16 cellular contexts compared by ENCODE assay signal in the genomic region with DNA sequence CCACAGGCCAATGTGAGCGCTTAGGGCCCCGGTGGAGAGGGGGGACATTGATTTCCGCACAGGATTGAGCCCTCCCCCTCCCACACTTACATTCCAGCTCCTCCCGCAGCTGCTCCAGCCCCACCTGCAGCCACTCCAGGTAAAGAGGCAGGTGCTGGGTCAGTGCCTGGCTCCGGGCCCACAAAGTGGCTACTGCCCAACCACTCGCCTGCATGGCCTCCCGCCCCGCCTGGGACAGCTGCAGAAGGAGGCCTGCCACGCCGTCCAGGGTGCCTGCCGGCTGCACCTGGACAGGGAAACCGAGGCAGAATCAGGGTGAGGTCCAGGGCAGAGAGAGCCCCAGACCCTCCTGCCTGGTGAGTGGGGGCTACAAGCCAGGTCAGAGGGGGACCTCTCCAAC. TPM values are rescaled to one million over a fixed set of nuclear protein-coding genes. Genes with fewer than 3 reads are reported as not detected.
DNase-seq lines count a peak whose midpoint lies in the region; ATAC-seq and TF ChIP-seq lines count a peak whose summit lies in the region.
"Had no signal": no experiment of that assay in that cellular context is flagged by ENCODE, and none has a peak within 500 bp of the region (broad histone marks: within the 10 kb centered on the region; RNA-seq: fewer than 3 reads in every experiment).

No MANE protein-coding gene starts in this region.

- no peak for TF ChIP-seq EP300 in transverse colon (IDR thresholded peaks at IDR 0.05; ENCODE audit: low read depth)

- no peaks in the 10 kb centered on the region for H3K79me2 ChIP-seq in hepatocyte

- H3K4me1 Mint-ChIP-seq in naive thymus-derived CD4-positive, alpha-beta T cell = peaks cover 0 to 14% (median under 1%) of the 10 kb centered on the region in 7 donors
- H3K4me1 Mint-ChIP-seq in stimulated activated naive B cell treated with anti-CD40 and anti-IgM and Interleukin-4, amounts not matched to agents 10 μg/mL and 1 μg/mL and 100 μg/mL, for 72 hours = peaks cover 15 to 16% of the 10 kb centered on the region in 2 donors

- intact Hi-C loops in Right ventricle myocardium inferior (cut with DNase I) (no loop called here), left ventricle myocardium inferior (cut with micrococcal nuclease) (no loop called here), transverse colon (cut with DNase I; ENCODE audit: low total_unique reads) (loop anchor here (10.0 kb wide), 1 partner anchor 573 kb away; the partner anchor contains the start of gene TNFRSF17)
- intact Hi-C loops in naive thymus-derived CD4-positive, alpha-beta T cell (cut with micrococcal nuclease) = no loop called here

- H3K4me1 ChIP-seq in left ventricle myocardium inferior (peaks cover 10% of the 10 kb centered on the region), hepatocyte (ENCODE audit: insufficient read depth) (peaks cover 11% of the 10 kb centered on the region), transverse colon (no peaks in the 10 kb centered on the region)
- H3K4me1 ChIP-seq in naive thymus-derived CD4-positive, alpha-beta T cell (ENCODE audit: control insufficient read depth in 2 of 2, insufficient read depth in 2 of 2, low read length in 2 of 2) = peaks cover 0 to 3% of the 10 kb centered on the region in 2 donors

- WGBS in hepatocyte (ENCODE audit: low lambda C conversion rate, missing lambda C conversion rate) = 70% methylated on average over 12 of the region's 12 CpGs
- 53% methylated on average over 12 of the region's 12 CpGs; no CpG with 5 or more reads in 1 of the 2 donors for WGBS in transverse colon (ENCODE audit: low coverage in 1 of 2), 2 donors

- DNase-seq in Right ventricle myocardium inferior (ENCODE audit: missing footprints) (peak; percentile 23), left ventricle myocardium inferior (no peak), NCI-H2196 (lab: John Stamatoyannopoulos, UW; ENCODE audit: unreplicated experiment) (peak; percentile 88), hepatocyte (ENCODE audit: low spot score) (peak; percentile 18), transverse colon (peak; percentile 32)
- no peak for DNase-seq in activated CD4-positive, alpha-beta T cell treated with anti-CD3 and anti-CD28 coated beads for 48 hours
- no peak for DNase-seq in naive thymus-derived CD4-positive, alpha-beta T cell
- DNase-seq in stimulated activated naive B cell treated with anti-CD40 and anti-IgM and Interleukin-4, amounts not matched to agents 10 μg/mL and 1 μg/mL and 100 μg/mL, for 72 hours = no peak
- DNase-seq: activated CD4-positive, alpha-beta T cell treated with anti-CD3 and anti-CD28 coated beads, Interleukin-2, amount 50 U/mL, for 48 hours; activated naive CD4-positive, alpha-beta T cell treated with anti-CD3 and anti-CD28 coated beads for 36 hours; caudate nucleus; head of caudate nucleus; mammary epithelial cell had no signal

- H3K4me2 ChIP-seq in hepatocyte = no peak overlapping the region
- H3K4me2 ChIP-seq: A549 had no signal

- no peaks in the 10 kb centered on the region for H3K27me3 Mint-ChIP-seq in naive thymus-derived CD4-positive, alpha-beta T cell
- peaks cover 10 to 11% of the 10 kb centered on the region in 2 donors for H3K27me3 Mint-ChIP-seq in stimulated activated naive B cell treated with anti-CD40 and anti-IgM and Interleukin-4, amounts not matched to agents 10 μg/mL and 1 μg/mL and 100 μg/mL, for 72 hours

- H2AFZ ChIP-seq in hepatocyte = no peak overlapping the region

- TF ChIP-seq POLR2A in transverse colon (IDR thresholded peaks at IDR 0.05) = no peak

- H3K4me3 ChIP-seq in left ventricle myocardium inferior (no peak overlapping the region), hepatocyte (no peak overlapping the region), transverse colon (no peak overlapping the region)
- no peak overlapping the region for H3K4me3 ChIP-seq in naive thymus-derived CD4-positive, alpha-beta T cell (ENCODE audit: low read length)
- H3K4me3 ChIP-seq: A549, vagina had no signal

- H3K9me3 ChIP-seq in left ventricle myocardium inferior (replicated peaks) = no peaks in the 10 kb centered on the region
- H3K9me3 ChIP-seq in hepatocyte (ENCODE audit: low read depth) = no peaks in the 10 kb centered on the region
- no peaks in the 10 kb centered on the region for H3K9me3 ChIP-seq in transverse colon
- no peaks in the 10 kb centered on the region for H3K9me3 ChIP-seq in naive thymus-derived CD4-positive, alpha-beta T cell (ENCODE audit: control insufficient read depth in 2 of 3, low read length in 3 of 3)
- H3K9me3 ChIP-seq: A549, vagina had no signal

- H3K27me3 ChIP-seq in left ventricle myocardium inferior (ENCODE audit: low read depth) (peaks cover 9% of the 10 kb centered on the region), hepatocyte (no peaks in the 10 kb centered on the region), transverse colon (peaks cover 3% of the 10 kb centered on the region)
- H3K27me3 ChIP-seq in naive thymus-derived CD4-positive, alpha-beta T cell (ENCODE audit: control insufficient read depth in 2 of 2, insufficient read depth in 2 of 2, low read length in 2 of 2) = no peaks in the 10 kb centered on the region
- H3K27me3 ChIP-seq: vagina had no signal

- no peak overlapping the region for H3K27ac ChIP-seq in left ventricle myocardium inferior (replicated peaks)
- H3K27ac ChIP-seq in hepatocyte = no peak overlapping the region
- H3K27ac ChIP-seq in transverse colon = no peak overlapping the region
- H3K27ac ChIP-seq in naive thymus-derived CD4-positive, alpha-beta T cell (ENCODE audit: low read depth, low read length) = no peak overlapping the region
- H3K27ac ChIP-seq: A549, vagina had no signal

- H3K4me3 Mint-ChIP-seq in naive thymus-derived CD4-positive, alpha-beta T cell = no peak overlapping the region
- H3K4me3 Mint-ChIP-seq in stimulated activated naive B cell treated with anti-CD40 and anti-IgM and Interleukin-4, amounts not matched to agents 10 μg/mL and 1 μg/mL and 100 μg/mL, for 72 hours = no peak overlapping the region
- H3K4me3 Mint-ChIP-seq: activated naive CD4-positive, alpha-beta T cell treated with anti-CD3 and anti-CD28 coated beads for 36 hours; T-helper 1 cell treated with Interleukin-12 subunit alpha and Interleukin-12 subunit beta and Interleukin-4 antibody, amounts not matched to agents 30 μg/mL and 1 μg/mL, for 36 hours had no signal

- in situ Hi-C loops in transverse colon (cut with MboI; ENCODE audit: low pct_ligation_motif_present in 1 of 4, low pct_unique_long_range_greater_than_20kb in 1 of 4, low sequenced_read_pairs in 3 of 4) = loop anchor here in 3 of 4 donors (10.0 to 25.0 kb wide), 4 partner anchors 133 to 671 kb away; a partner anchor contains a TSS

- H3K36me3 ChIP-seq in left ventricle myocardium inferior (no peaks in the 10 kb centered on the region), hepatocyte (replicated peaks; ENCODE audit: insufficient read depth, low read depth) (no peaks in the 10 kb centered on the region), transverse colon (no peaks in the 10 kb centered on the region)
- no peaks in the 10 kb centered on the region for H3K36me3 ChIP-seq in naive thymus-derived CD4-positive, alpha-beta T cell (ENCODE audit: control insufficient read depth in 2 of 3, insufficient read depth in 3 of 3, low read length in 3 of 3)
- H3K36me3 ChIP-seq: vagina had no signal

- POLR2A ChIA-PET in naive thymus-derived CD4-positive, alpha-beta T cell (lab: Charles Lee) = no interaction called here

- no peak overlapping the region for H3K27ac Mint-ChIP-seq in naive thymus-derived CD4-positive, alpha-beta T cell
- H3K27ac Mint-ChIP-seq in stimulated activated naive B cell treated with anti-CD40 and anti-IgM and Interleukin-4, amounts not matched to agents 10 μg/mL and 1 μg/mL and 100 μg/mL, for 72 hours = no peak overlapping the region
- H3K27ac Mint-ChIP-seq: activated naive CD4-positive, alpha-beta T cell treated with anti-CD3 and anti-CD28 coated beads for 36 hours; T-helper 1 cell treated with Interleukin-12 subunit alpha and Interleukin-12 subunit beta and Interleukin-4 antibody, amounts not matched to agents 30 μg/mL and 1 μg/mL, for 36 hours had no signal

- no peak for ATAC-seq in Right ventricle myocardium inferior
- no peak for ATAC-seq in naive thymus-derived CD4-positive, alpha-beta T cell
- ATAC-seq in stimulated activated naive B cell treated with anti-CD40 and anti-IgM and Interleukin-4, amounts not matched to agents 10 μg/mL and 1 μg/mL and 100 μg/mL, for 72 hours (replicated peaks) = no peak
- ATAC-seq: A549 had no signal

- H3K9me2 ChIP-seq in hepatocyte (replicated peaks; ENCODE audit: insufficient read depth) = no peaks in the 10 kb centered on the region

- CTCF ChIA-PET in naive thymus-derived CD4-positive, alpha-beta T cell (lab: Charles Lee) = no interaction called here

- H3K36me3 Mint-ChIP-seq in naive thymus-derived CD4-positive, alpha-beta T cell = no peaks in the 10 kb centered on the region
- no peaks in the 10 kb centered on the region for H3K36me3 Mint-ChIP-seq in stimulated activated naive B cell treated with anti-CD40 and anti-IgM and Interleukin-4, amounts not matched to agents 10 μg/mL and 1 μg/mL and 100 μg/mL, for 72 hours

- TF ChIP-seq CTCF in left ventricle myocardium inferior (IDR thresholded peaks at IDR 0.05; ENCODE audit: borderline replicate concordance) (no peak), hepatocyte (IDR thresholded peaks at IDR 0.05; ENCODE audit: poor library complexity) (no peak), transverse colon (IDR thresholded peaks at IDR 0.05) (no peak)

- H3K9me3 Mint-ChIP-seq in naive thymus-derived CD4-positive, alpha-beta T cell = no peaks in the 10 kb centered on the region
- no peaks in the 10 kb centered on the region for H3K9me3 Mint-ChIP-seq in stimulated activated naive B cell treated with anti-CD40 and anti-IgM and Interleukin-4, amounts not matched to agents 10 μg/mL and 1 μg/mL and 100 μg/mL, for 72 hours
- H3K9me3 Mint-ChIP-seq: activated naive CD4-positive, alpha-beta T cell treated with anti-CD3 and anti-CD28 coated beads for 36 hours; T-helper 1 cell treated with Interleukin-12 subunit alpha and Interleukin-12 subunit beta and Interleukin-4 antibody, amounts not matched to agents 30 μg/mL and 1 μg/mL, for 36 hours had no signal

- no peaks in the 10 kb centered on the region for H4K20me1 ChIP-seq in hepatocyte (ENCODE audit: insufficient read depth, poor library complexity, severe bottlenecking)

RNA-seq across cellular contexts. Expression of gene RMI2, which starts 46.3 kb away (rescaled TPM):
- total RNA-seq in Right ventricle myocardium inferior = 0.76 TPM
- 0.60 TPM for total RNA-seq in left ventricle myocardium inferior
- 6.7 and 9.8 TPM in 2 replicates for total RNA-seq in hepatocyte
- polyA plus RNA-seq in hepatocyte = 11.4 and 16.1 TPM in 2 replicates
- total RNA-seq in transverse colon = 1 to 10 TPM in 2 of 4 donors, not detected in 2; 2.3 to 2.9 TPM
- total RNA-seq in naive thymus-derived CD4-positive, alpha-beta T cell = 10 to 100 TPM in 1 of 5 experiments, 1 to 10 TPM in 4; 1.8 to 57.0 (median 3.3) TPM
- polyA plus RNA-seq in naive thymus-derived CD4-positive, alpha-beta T cell = 10 to 100 TPM in 1 of 2 donors, 1 to 10 TPM in 1; 7.1 to 13.3 TPM

Comparison
In these comparisons a context has a peak if more than half of its experiments do, and no peak if none do; other contexts are left out.
1. DNase-seq: peak in Right ventricle myocardium inferior (single experiment), NCI-H2196 (single experiment), hepatocyte (single experiment) and transverse colon (single experiment); none in left ventricle myocardium inferior (single experiment), activated CD4-positive, alpha-beta T cell treated with anti-CD3 and anti-CD28 coated beads for 48 hours (single experiment), naive thymus-derived CD4-positive, alpha-beta T cell (0 of 9) and stimulated activated naive B cell treated with anti-CD40 and anti-IgM and Interleukin-4, amounts not matched to agents 10 μg/mL and 1 μg/mL and 100 μg/mL, for 72 hours (single experiment).